Comparison of ENCODE assay signal across 11 cellular contexts in genomic region chr13:46662690-46663089, GRCh38.
DNase-seq lines count a peak whose midpoint lies in the region; ATAC-seq and TF ChIP-seq lines count a peak whose summit lies in the region.
"Had no signal": no experiment of that assay in that cellular context is flagged by ENCODE, and none has a peak within 500 bp of the region (broad histone marks: within the 10 kb centered on the region; RNA-seq: fewer than 3 reads in every experiment).

No MANE protein-coding gene starts in this region.

- no peaks in the 10 kb centered on the region for H3K27me3 Mint-ChIP-seq in natural killer cell (ENCODE audit: low read depth in 2 of 2)
- no peaks in the 10 kb centered on the region for H3K27me3 Mint-ChIP-seq in natural killer cell treated with Interleukin-12 subunit alpha and Interleukin-12 subunit beta and Interleukin-15 and Interleukin-18, amount 100 ng/mL, for 72 hours

- peaks cover 49 to 51% of the 10 kb centered on the region in 2 donors for H3K4me1 Mint-ChIP-seq in natural killer cell
- H3K4me1 Mint-ChIP-seq in natural killer cell treated with Interleukin-12 subunit alpha and Interleukin-12 subunit beta and Interleukin-15 and Interleukin-18, amount 100 ng/mL, for 72 hours (ENCODE audit: low read depth in 2 of 2): peaks cover 36 to 52% of the 10 kb centered on the region in 2 donors

- DNase-seq in natural killer cell: no peak
- no peak for DNase-seq in natural killer cell treated with Interleukin-12 subunit alpha and Interleukin-12 subunit beta and Interleukin-15 and Interleukin-18, amount 100 ng/mL, for 72 hours (ENCODE audit: low spot score)
- peak; percentile 73 for DNase-seq in NCI-H526 treated with DMSO at 0.1 percent for 48 hours (lab: John Stamatoyannopoulos, UW)
- no peak for DNase-seq in globus pallidus (ENCODE audit: low spot score)
- no peak for DNase-seq in tibial artery
- DNase-seq in DMS79 (lab: John Stamatoyannopoulos, UW): no peak
- DNase-seq in posterior cingulate gyrus: no peak
- DNase-seq: GF-D8, MV-4-11, nucleus accumbens had no signal

- no peaks in the 10 kb centered on the region for H3K9me3 Mint-ChIP-seq in natural killer cell
- no peaks in the 10 kb centered on the region for H3K9me3 Mint-ChIP-seq in natural killer cell treated with Interleukin-12 subunit alpha and Interleukin-12 subunit beta and Interleukin-15 and Interleukin-18, amount 100 ng/mL, for 72 hours

- intact Hi-C loops in natural killer cell (cut with micrococcal nuclease): loop anchor here (2.0 kb wide), 1 partner anchor 16 kb away; no protein-coding TSS in a partner anchor
- intact Hi-C loops in tibial artery (cut with DNase I; ENCODE audit: low total_unique reads): no loop called here
- intact Hi-C loops in posterior cingulate gyrus (cut with DNase I): loop anchor here (10.0 kb wide), 1 partner anchor 98 kb away; no protein-coding TSS in a partner anchor

- TF ChIP-seq CTCF in natural killer cell (IDR thresholded peaks at IDR 0.05) (no peak), tibial artery (IDR thresholded peaks at IDR 0.05) (no peak)

- no peak overlapping the region for H3K4me3 ChIP-seq in tibial artery

- no peaks in the 10 kb centered on the region for H3K9me3 ChIP-seq in tibial artery

- no peak overlapping the region for H3K4me3 Mint-ChIP-seq in natural killer cell
- H3K4me3 Mint-ChIP-seq in natural killer cell treated with Interleukin-12 subunit alpha and Interleukin-12 subunit beta and Interleukin-15 and Interleukin-18, amount 100 ng/mL, for 72 hours: no peak overlapping the region

- no peaks in the 10 kb centered on the region for H3K27me3 ChIP-seq in tibial artery

- ATAC-seq in natural killer cell (no peak), HG02759 (IDR thresholded peaks at IDR 0.05; ENCODE audit: unreplicated experiment) (peak; percentile 61)
- ATAC-seq in natural killer cell treated with Interleukin-12 subunit alpha and Interleukin-12 subunit beta and Interleukin-15 and Interleukin-18, amount 100 ng/mL, for 72 hours: no peak

- no peaks in the 10 kb centered on the region for H3K36me3 ChIP-seq in tibial artery

- H3K27ac ChIP-seq in tibial artery: no peak overlapping the region

- H3K36me3 Mint-ChIP-seq in natural killer cell: no peaks in the 10 kb centered on the region
- H3K36me3 Mint-ChIP-seq in natural killer cell treated with Interleukin-12 subunit alpha and Interleukin-12 subunit beta and Interleukin-15 and Interleukin-18, amount 100 ng/mL, for 72 hours: no peaks in the 10 kb centered on the region

- peaks cover 0 to 67% (median 43%) of the 10 kb centered on the region in 4 donors for H3K4me1 ChIP-seq in tibial artery

- H3K27ac Mint-ChIP-seq in natural killer cell: peak overlapping the region; percentile 82 to 95
- H3K27ac Mint-ChIP-seq in natural killer cell treated with Interleukin-12 subunit alpha and Interleukin-12 subunit beta and Interleukin-15 and Interleukin-18, amount 100 ng/mL, for 72 hours: peak overlapping the region in 1 of 2 donors; percentile 26
